In the genomic region with DNA sequence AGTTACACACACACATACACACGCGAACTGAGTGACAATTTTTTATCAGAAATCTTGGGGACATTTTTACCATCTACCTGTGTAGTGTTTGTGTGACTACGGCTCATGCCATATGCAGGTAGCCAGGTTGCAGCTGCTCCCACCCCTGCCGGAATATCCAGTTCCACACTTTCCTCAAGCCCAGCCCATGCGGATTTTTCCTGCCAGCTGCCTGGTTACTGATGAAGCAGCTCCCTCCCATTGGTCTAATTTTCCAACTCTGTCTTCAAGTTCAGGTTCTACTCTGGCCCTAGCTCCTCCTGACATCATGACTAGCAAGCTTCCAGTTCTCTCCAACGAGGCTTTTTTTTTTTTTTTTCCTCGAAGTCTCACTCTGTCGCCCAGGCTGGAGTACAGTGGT, we compare ENCODE assay signal across 10 cellular contexts. TPM values are rescaled to one million over a fixed set of nuclear protein-coding genes. Genes with fewer than 3 reads are reported as not detected.
DNase-seq lines count a peak whose midpoint lies in the region; ATAC-seq and TF ChIP-seq lines count a peak whose summit lies in the region.
"Had no signal": no experiment of that assay in that cellular context is flagged by ENCODE, and none has a peak within 500 bp of the region (broad histone marks: within the 10 kb centered on the region; RNA-seq: fewer than 3 reads in every experiment).

No MANE protein-coding gene starts in this region.

- no peaks in the 10 kb centered on the region for H3K4me1 Mint-ChIP-seq in neural crest cell

- no peaks in the 10 kb centered on the region for H4K20me1 ChIP-seq in fibroblast of lung (ENCODE audit: control insufficient read depth, extremely low read depth, insufficient read depth, low read length)

- H3K4me2 ChIP-seq in fibroblast of lung (ENCODE audit: extremely low read depth, insufficient read depth, low read length) = no peak overlapping the region

- no peaks in the 10 kb centered on the region for H3K79me2 ChIP-seq in fibroblast of lung (ENCODE audit: control insufficient read depth, insufficient read depth, low read length)

- ATAC-seq in HG03135 (IDR thresholded peaks at IDR 0.05; ENCODE audit: unreplicated experiment) = no peak

- no peak overlapping the region for H3K4me3 Mint-ChIP-seq in neural crest cell

- no peak for TF ChIP-seq CTCF in fibroblast of lung (conservative IDR thresholded peaks at IDR 0.05 in 1 of 2, IDR thresholded peaks at IDR 0.05 in 1 of 2; ENCODE audit: low read depth in 1 of 2, low read length in 2 of 2)
- no peak for TF ChIP-seq CTCF in neural crest cell (conservative IDR thresholded peaks at IDR 0.05)

- no peaks in the 10 kb centered on the region for H3K27me3 Mint-ChIP-seq in neural crest cell (ENCODE audit: low read depth)

- no peaks in the 10 kb centered on the region for H3K27me3 ChIP-seq in fibroblast of lung (ENCODE audit: control insufficient read depth, insufficient read depth, low read length)

- H3K27ac ChIP-seq in fibroblast of lung (ENCODE audit: insufficient read depth, low read length) = no peak overlapping the region
- H3K27ac ChIP-seq: skin epidermis had no signal

- DNase-seq in Daoy (ENCODE audit: low read depth) = peak; percentile 33
- peak; percentile 51 to 82 for DNase-seq in NCI-H524 (lab: John Stamatoyannopoulos, UW)
- peak; percentile 17 to 33 for DNase-seq in fibroblast of lung (ENCODE audit: low read depth in 2 of 2)
- peak; percentile 4 for DNase-seq in neural crest cell (ENCODE audit: low read depth, low spot score)
- no peak for DNase-seq in NCI-H146 (lab: John Stamatoyannopoulos, UW)
- DNase-seq in central memory CD4-positive, alpha-beta T cell = no peak
- no peak for DNase-seq in activated CD4-positive, CD25-positive, alpha-beta regulatory T cell treated with anti-CD3 and anti-CD28 coated beads, Interleukin-2, amount 50 U/mL, for 72 hours
- DNase-seq: NCI-H69 had no signal

- no peak overlapping the region for H2AFZ ChIP-seq in fibroblast of lung (ENCODE audit: low read length)

- H3K36me3 Mint-ChIP-seq in neural crest cell (ENCODE audit: low read depth) = no peaks in the 10 kb centered on the region

- H3K9me3 Mint-ChIP-seq in neural crest cell = no peaks in the 10 kb centered on the region

- no peak overlapping the region for H3K9ac ChIP-seq in fibroblast of lung (ENCODE audit: insufficient read depth, low read length)

- no peak overlapping the region for H3K27ac Mint-ChIP-seq in neural crest cell (ENCODE audit: unreplicated experiment)

- peaks cover 1% of the 10 kb centered on the region for H3K9me3 ChIP-seq in fibroblast of lung (ENCODE audit: control insufficient read depth, insufficient read depth, low read depth, low read length)

- no peaks in the 10 kb centered on the region for H3K4me1 ChIP-seq in fibroblast of lung (ENCODE audit: control insufficient read depth, extremely low read depth, insufficient read depth, low read length)

- H3K36me3 ChIP-seq in fibroblast of lung (ENCODE audit: control insufficient read depth, insufficient read depth, low read length) = no peaks in the 10 kb centered on the region

- H3K4me3 ChIP-seq in fibroblast of lung (replicated peaks in 1 of 4; ENCODE audit: control extremely low read depth in 1 of 4, insufficient read depth in 1 of 4, low read depth in 3 of 4, low read length in 4 of 4) = no peak overlapping the region
- H3K4me3 ChIP-seq: skin epidermis had no signal

RNA-seq across cellular contexts. Expression of a gene that starts 4.8 kb away (rescaled TPM):
- not detected in 2 replicates for total RNA-seq in Daoy (2014; rRNA removed; shearing (Covaris generic))
- total RNA-seq in fibroblast of lung (not detected in 2 replicates), neural crest cell (not detected in 2 replicates)
- not detected in 2 replicates for polyA plus RNA-seq in fibroblast of lung
- polyA plus RNA-seq in fibroblast of lung (2012) = not detected in 2 replicates
- not detected in 2 replicates for polyA minus RNA-seq in fibroblast of lung (ENCODE audit: low replicate concordance)

RNA-seq across cellular contexts. Expression of a gene that starts 8.6 kb away (rescaled TPM):
- total RNA-seq in Daoy (2014; rRNA removed; shearing (Covaris generic)) = 0.63 and 0.91 TPM in 2 replicates
- total RNA-seq in fibroblast of lung = not detected in 2 replicates
- polyA plus RNA-seq in fibroblast of lung = not detected in 2 replicates
- polyA plus RNA-seq in fibroblast of lung (2012) = not detected in 2 replicates
- polyA minus RNA-seq in fibroblast of lung (ENCODE audit: low replicate concordance) = not detected in 2 replicates
- total RNA-seq in neural crest cell = not detected in 2 replicates

RNA-seq across cellular contexts. Expression of a gene that starts 25.7 kb away (rescaled TPM):
- total RNA-seq in Daoy (2014; rRNA removed; shearing (Covaris generic)) = not detected in 2 replicates
- not detected in 2 replicates for total RNA-seq in fibroblast of lung
- polyA plus RNA-seq in fibroblast of lung = not detected in 2 replicates
- polyA plus RNA-seq in fibroblast of lung (2012) = not detected in 2 replicates
- not detected in 2 replicates for polyA minus RNA-seq in fibroblast of lung (ENCODE audit: low replicate concordance)
- total RNA-seq in neural crest cell = not detected in 2 replicates

Comparison
In these comparisons a context has a peak if more than half of its experiments do, and no peak if none do; other contexts are left out.
1. DNase-seq: peak in Daoy (single experiment), NCI-H524 (2 of 2), fibroblast of lung (2 of 2) and neural crest cell (single experiment); none in NCI-H146 (single experiment), central memory CD4-positive, alpha-beta T cell (single experiment) and activated CD4-positive, CD25-positive, alpha-beta regulatory T cell treated with anti-CD3 and anti-CD28 coated beads, Interleukin-2, amount 50 U/mL, for 72 hours (single experiment).